ENCODE assay signal across 24 cellular contexts in the genomic region with DNA sequence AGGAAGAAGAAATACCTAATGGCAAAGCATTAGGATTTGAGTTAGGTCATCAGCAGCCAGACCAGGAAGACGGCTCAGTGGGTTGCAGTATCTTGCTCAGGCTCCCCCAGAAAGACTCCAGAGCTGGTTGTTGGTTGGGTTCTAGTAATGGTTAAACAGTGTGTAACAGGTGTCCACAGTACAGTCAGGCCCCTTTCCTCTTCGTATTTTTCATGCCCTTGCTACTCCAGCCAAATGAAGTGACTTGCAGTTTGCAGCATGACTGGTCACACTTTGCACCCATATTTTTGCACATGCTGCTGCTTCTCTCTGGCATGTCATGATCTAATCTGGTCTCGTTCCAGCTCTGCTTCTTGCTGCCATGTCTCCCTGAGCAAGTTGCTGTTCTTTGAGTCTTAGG.
"Had no signal": no experiment of that assay in that cellular context is flagged by ENCODE, and none has a peak within 500 bp of the region (broad histone marks: within the 10 kb centered on the region; RNA-seq: fewer than 3 reads in every experiment).

No MANE protein-coding gene starts in this region.

- H3K9me3 Mint-ChIP-seq: activated naive CD4-positive, alpha-beta T cell treated with anti-CD3 and anti-CD28 coated beads for 36 hours; activated naive CD8-positive, alpha-beta T cell treated with anti-CD3 and anti-CD28 coated beads, Interleukin-2, amount 10 ng/mL, durations not matched to agents 7 days and 5 days; activated T-cell treated with anti-CD3 and anti-CD28 coated beads, Interleukin-2, amount 50 U/mL, for 72 hours; neural crest cell had no signal

- H3K4me1 ChIP-seq: colonic mucosa, lower lobe of right lung, sigmoid colon, thyroid gland had no signal

- DNase-seq: activated CD4-positive, alpha-beta T cell treated with anti-CD3 and anti-CD28 coated beads for 1 hour; activated CD4-positive, alpha-beta T cell treated with anti-CD3 and anti-CD28 coated beads, Interleukin-2, amount 50 U/mL, for 4 hours; activated effector memory CD4-positive, alpha-beta T cell treated with Interleukin-2 at 50 U/mL for 16 hours; activated naive CD4-positive, alpha-beta T cell treated with anti-CD3 and anti-CD28 coated beads for 36 hours; activated naive CD8-positive, alpha-beta T cell treated with anti-CD3 and anti-CD28 coated beads, Interleukin-2, amount 10 ng/mL, durations not matched to agents 7 days and 5 days; activated T-cell treated with anti-CD3 and anti-CD28 coated beads, Interleukin-2, amount 50 U/mL, for 72 hours; amniotic stem cell; colonic mucosa; dorsolateral prefrontal cortex; effector memory CD8-positive, alpha-beta T cell; foreskin fibroblast; kidney; lower lobe of right lung; mesendoderm; mucosa of descending colon; naive B cell; occipital lobe; posterior cingulate gyrus; sigmoid colon; stimulated activated CD4-positive, alpha-beta T cell treated with anti-CD3 and anti-CD28 coated beads, Interleukin-4, amount 100 ng/mL, for 24 hours; stimulated activated naive CD8-positive, alpha-beta T cell treated with anti-CD3 and anti-CD28 coated beads, Interleukin-15, Interleukin-2, amounts not matched to agents 100 U/mL and 50 U/mL, for 24 hours had no signal

- ATAC-seq: activated T-cell treated with anti-CD3 and anti-CD28 coated beads, Interleukin-2, amount 50 U/mL, for 72 hours; effector memory CD8-positive, alpha-beta T cell; left lobe of liver; lower lobe of right lung; mucosa of descending colon; stimulated activated naive CD8-positive, alpha-beta T cell treated with anti-CD3 and anti-CD28 coated beads, Interleukin-15, Interleukin-2, amounts not matched to agents 100 U/mL and 50 U/mL, for 24 hours had no signal

- H3K27ac ChIP-seq: colonic mucosa, dorsolateral prefrontal cortex, lower lobe of right lung, sigmoid colon, thyroid gland had no signal

- FAIRE-seq: kidney had no signal

- H3K36me3 Mint-ChIP-seq: activated naive CD8-positive, alpha-beta T cell treated with anti-CD3 and anti-CD28 coated beads, Interleukin-2, amount 10 ng/mL, durations not matched to agents 7 days and 5 days; naive B cell had no signal

- H3K27me3 Mint-ChIP-seq: effector memory CD8-positive, alpha-beta T cell; naive B cell had no signal

- H3K36me3 ChIP-seq: colonic mucosa, lower lobe of right lung, sigmoid colon, thyroid gland had no signal

- H3K4me1 Mint-ChIP-seq: activated naive CD8-positive, alpha-beta T cell treated with anti-CD3 and anti-CD28 coated beads, Interleukin-2, amount 10 ng/mL, durations not matched to agents 7 days and 5 days; naive B cell had no signal

- H3K9me3 ChIP-seq: colonic mucosa, lower lobe of right lung, mucosa of descending colon, sigmoid colon, thyroid gland had no signal

- H3K4me3 Mint-ChIP-seq: activated naive CD4-positive, alpha-beta T cell treated with anti-CD3 and anti-CD28 coated beads for 36 hours; activated naive CD8-positive, alpha-beta T cell treated with anti-CD3 and anti-CD28 coated beads, Interleukin-2, amount 10 ng/mL, durations not matched to agents 7 days and 5 days; activated T-cell treated with anti-CD3 and anti-CD28 coated beads, Interleukin-2, amount 50 U/mL, for 72 hours; effector memory CD8-positive, alpha-beta T cell; naive B cell; neural crest cell had no signal

- H3K27ac Mint-ChIP-seq: activated naive CD4-positive, alpha-beta T cell treated with anti-CD3 and anti-CD28 coated beads for 36 hours; activated naive CD8-positive, alpha-beta T cell treated with anti-CD3 and anti-CD28 coated beads, Interleukin-2, amount 10 ng/mL, durations not matched to agents 7 days and 5 days; activated T-cell treated with anti-CD3 and anti-CD28 coated beads, Interleukin-2, amount 50 U/mL, for 72 hours; effector memory CD8-positive, alpha-beta T cell; naive B cell had no signal

- H3K4me3 ChIP-seq: colonic mucosa, dorsolateral prefrontal cortex, lower lobe of right lung, mucosa of descending colon, sigmoid colon, thyroid gland had no signal

- H3K27me3 ChIP-seq: colonic mucosa, sigmoid colon, thyroid gland had no signal
